Comparison of ENCODE assay signal across 31 cellular contexts in genomic region chr1:178407215-178407614, GRCh38.
"Had no signal": no experiment of that assay in that cellular context is flagged by ENCODE, and none has a peak within 500 bp of the region (broad histone marks: within the 10 kb centered on the region; RNA-seq: fewer than 3 reads in every experiment).

No MANE protein-coding gene starts in this region.

- H3K27me3 ChIP-seq: brain microvascular endothelial cell, dorsolateral prefrontal cortex, esophagus muscularis mucosa, foreskin keratinocyte, gastrocnemius medialis, heart left ventricle had no signal

- H3K9me3 Mint-ChIP-seq: activated CD4-positive, alpha-beta memory T cell treated with anti-CD3 and anti-CD28 coated beads, Interleukin-2, amount 10 ng/mL, durations not matched to agents 7 days and 5 days had no signal

- H3K36me3 Mint-ChIP-seq: activated naive CD8-positive, alpha-beta T cell had no signal

- H3K4me3 ChIP-seq: coronary artery, dorsolateral prefrontal cortex, esophagus muscularis mucosa, gastrocnemius medialis, heart left ventricle had no signal

- H3K27ac ChIP-seq: brain microvascular endothelial cell, coronary artery, dorsolateral prefrontal cortex, esophagus muscularis mucosa, foreskin keratinocyte, gastrocnemius medialis, heart left ventricle had no signal

- DNase-seq: activated CD4-positive, alpha-beta memory T cell treated with anti-CD3 and anti-CD28 coated beads, Interleukin-2, amount 10 ng/mL, durations not matched to agents 7 days and 5 days; activated CD4-positive, alpha-beta T cell treated with anti-CD3 and anti-CD28 coated beads for 1 hour; activated CD4-positive, alpha-beta T cell treated with anti-CD3 and anti-CD28 coated beads for 4 hours; activated CD4-positive, alpha-beta T cell treated with anti-CD3 and anti-CD28 coated beads, Interleukin-2, amount 10 ng/mL, durations not matched to agents 7 days and 5 days; activated CD4-positive, alpha-beta T cell treated with anti-CD3 and anti-CD28 coated beads, Interleukin-2, amount 50 U/mL, for 4 hours; activated CD8-positive, alpha-beta memory T cell treated with anti-CD3 and anti-CD28 coated beads, Interleukin-2, amount 50 U/mL, for 48 hours; activated effector memory CD4-positive, alpha-beta T cell treated with Interleukin-2 at 50 U/mL for 16 hours; activated gamma-delta T cell treated with Interleukin-2 at 50 U/mL for 16 hours; activated naive CD4-positive, alpha-beta T cell treated with anti-CD3 and anti-CD28 coated beads, Interleukin-2, amount 50 U/mL, for 16 hours; activated naive CD4-positive, alpha-beta T cell treated with Interleukin-2 at 50 U/mL for 16 hours; activated T-cell treated with anti-CD3 and anti-CD28 coated beads for 4 hours; activated T-cell treated with anti-CD3 and anti-CD28 coated beads, Interleukin-2, amount 50 U/mL, for 4 hours; amniotic stem cell; brain microvascular endothelial cell; dorsolateral prefrontal cortex; effector memory CD4-positive, alpha-beta T cell; erythroblast; foreskin keratinocyte; gastrocnemius medialis; heart left ventricle; T-helper 2 cell had no signal

- H3K27ac Mint-ChIP-seq: activated CD4-positive, alpha-beta memory T cell treated with anti-CD3 and anti-CD28 coated beads, Interleukin-2, amount 10 ng/mL, durations not matched to agents 7 days and 5 days; activated CD4-positive, alpha-beta T cell treated with anti-CD3 and anti-CD28 coated beads, Interleukin-2, amount 10 ng/mL, durations not matched to agents 7 days and 5 days; activated naive CD8-positive, alpha-beta T cell; activated T-helper 17 cell treated with anti-CD3 and anti-CD28 coated beads, Interleukin-2, amount 50 U/mL, for 72 hours; dendritic cell treated with granulocyte-macrophage colony-stimulating factor and Interleukin-4, amounts not matched to agents 40 ng/mL and 50 ng/mL, for 4 days; endodermal cell; WTC11 had no signal

- H3K27me3 Mint-ChIP-seq: activated CD4-positive, alpha-beta memory T cell treated with anti-CD3 and anti-CD28 coated beads, Interleukin-2, amount 10 ng/mL, durations not matched to agents 7 days and 5 days; activated CD4-positive, alpha-beta T cell treated with anti-CD3 and anti-CD28 coated beads, Interleukin-2, amount 10 ng/mL, durations not matched to agents 7 days and 5 days; dendritic cell treated with granulocyte-macrophage colony-stimulating factor and Interleukin-4, amounts not matched to agents 40 ng/mL and 50 ng/mL, for 4 days had no signal

- H3K9me3 ChIP-seq: esophagus muscularis mucosa, gastrocnemius medialis, heart left ventricle had no signal

- H3K4me1 Mint-ChIP-seq: activated CD4-positive, alpha-beta memory T cell treated with anti-CD3 and anti-CD28 coated beads, Interleukin-2, amount 10 ng/mL, durations not matched to agents 7 days and 5 days; activated CD4-positive, alpha-beta T cell treated with anti-CD3 and anti-CD28 coated beads, Interleukin-2, amount 10 ng/mL, durations not matched to agents 7 days and 5 days; activated T-helper 17 cell treated with anti-CD3 and anti-CD28 coated beads, Interleukin-2, amount 50 U/mL, for 72 hours; central memory CD8-positive, alpha-beta T cell had no signal

- H3K36me3 ChIP-seq: brain microvascular endothelial cell, esophagus muscularis mucosa, gastrocnemius medialis, heart left ventricle had no signal

- H3K4me1 ChIP-seq: foreskin keratinocyte, gastrocnemius medialis had no signal

- ATAC-seq: activated T-cell treated with anti-CD3 and anti-CD28 coated beads, Interleukin-2, amount 50 U/mL, for 4 hours; activated T-helper 17 cell treated with anti-CD3 and anti-CD28 coated beads, Interleukin-2, amount 50 U/mL, for 72 hours; foreskin keratinocyte; gastrocnemius medialis; WTC11 had no signal

- FAIRE-seq: astrocyte, bronchial epithelial cell had no signal

- H3K4me3 Mint-ChIP-seq: activated CD4-positive, alpha-beta memory T cell treated with anti-CD3 and anti-CD28 coated beads, Interleukin-2, amount 10 ng/mL, durations not matched to agents 7 days and 5 days; activated CD4-positive, alpha-beta T cell treated with anti-CD3 and anti-CD28 coated beads, Interleukin-2, amount 10 ng/mL, durations not matched to agents 7 days and 5 days; activated naive CD8-positive, alpha-beta T cell; activated T-cell treated with anti-CD3 and anti-CD28 coated beads, Interleukin-2, amount 50 U/mL, for 4 hours; activated T-helper 17 cell treated with anti-CD3 and anti-CD28 coated beads, Interleukin-2, amount 50 U/mL, for 72 hours; central memory CD8-positive, alpha-beta T cell; dendritic cell treated with granulocyte-macrophage colony-stimulating factor and Interleukin-4, amounts not matched to agents 40 ng/mL and 50 ng/mL, for 4 days; endodermal cell; WTC11 had no signal
